ENCODE assay signal across 8 cellular contexts in the genomic region with DNA sequence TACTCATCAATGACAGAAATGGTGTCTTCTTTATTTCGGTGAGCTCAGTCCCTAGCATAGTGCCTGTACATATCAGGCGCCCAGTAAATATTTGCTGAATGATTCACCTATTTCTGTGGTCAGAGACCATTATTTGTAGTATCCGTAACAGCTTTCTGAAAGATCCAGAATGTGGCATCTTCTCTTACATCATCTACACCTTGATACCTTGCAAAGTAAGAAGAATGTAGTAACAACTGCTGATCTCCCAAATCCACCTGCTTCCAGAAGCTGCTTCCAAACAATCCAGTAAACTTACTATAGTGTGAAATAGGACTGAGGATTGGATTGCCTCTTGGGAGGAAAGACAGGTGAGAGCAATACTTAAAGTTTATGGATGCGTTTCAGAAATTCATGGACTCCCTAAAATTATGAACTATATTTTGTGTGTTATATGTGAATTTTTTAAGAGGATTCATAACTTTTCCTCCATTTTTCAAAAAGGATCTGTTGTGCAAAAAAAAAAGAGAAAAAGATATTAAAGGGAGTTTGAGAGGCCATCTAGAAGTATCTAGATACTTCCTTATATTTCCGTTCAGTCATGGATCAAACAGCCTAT. TPM values are rescaled to one million over a fixed set of nuclear protein-coding genes. Genes with fewer than 3 reads are reported as not detected.
DNase-seq lines count a peak whose midpoint lies in the region; ATAC-seq, FAIRE-seq and TF ChIP-seq lines count a peak whose summit lies in the region.

No MANE protein-coding gene starts in this region.

- peak overlapping the region; percentile 81 for H3K27ac ChIP-seq in HUES48 (ENCODE audit: low read depth, low read length)
- peak overlapping the region; percentile 81 to 90 for H3K27ac ChIP-seq in ascending aorta

- H3K4me3 ChIP-seq in AG10803 (ENCODE audit: low read length): peak overlapping the region; percentile 73
- H3K4me3 ChIP-seq in HUES48 (ENCODE audit: low read depth, low read length): peak overlapping the region; percentile 59
- peak overlapping the region; percentile 70 to 77 for H3K4me3 ChIP-seq in ascending aorta

- no peak overlapping the region for H3K9ac ChIP-seq in HUES48 (ENCODE audit: low read depth, low read length)

- H3K9me3 ChIP-seq in HUES48 (ENCODE audit: control insufficient read depth, insufficient read depth, low read length) (no peaks in the 10 kb centered on the region), ascending aorta (no peaks in the 10 kb centered on the region)

- H3K4me1 ChIP-seq in HUES48 (ENCODE audit: control insufficient read depth, insufficient read depth, low read length) (peaks cover 6% of the 10 kb centered on the region), ascending aorta (peaks cover 0 to 10% of the 10 kb centered on the region in 2 donors)

- TF ChIP-seq CTCF in AG10803 (conservative IDR thresholded peaks at IDR 0.05; ENCODE audit: low read length): no peak
- no peak for TF ChIP-seq CTCF in ascending aorta (IDR thresholded peaks at IDR 0.05)

- no peak for ATAC-seq in GM19328 (IDR thresholded peaks at IDR 0.05; ENCODE audit: unreplicated experiment)
- no peak for ATAC-seq in HG03095 (IDR thresholded peaks at IDR 0.05; ENCODE audit: unreplicated experiment)

- TF ChIP-seq POLR2A in GM12892 (IDR thresholded peaks at IDR 0.05; ENCODE audit: low read depth, low read length): no peak

- H3K27me3 ChIP-seq in HUES48 (ENCODE audit: control insufficient read depth, insufficient read depth, low read length) (no peaks in the 10 kb centered on the region), ascending aorta (no peaks in the 10 kb centered on the region)

- peak; percentile 60 for DNase-seq in AG10803 (ENCODE audit: low read depth)
- no peak for DNase-seq in ascending aorta (ENCODE audit: low spot score in 2 of 2)
- DNase-seq in medulla oblongata (ENCODE audit: extremely low spot score): peak; percentile 7
- no peak for DNase-seq in GM12892 (ENCODE audit: insufficient read length)
- DNase-seq in HK-2 (ENCODE audit: unreplicated experiment): no peak

- no peak for FAIRE-seq in GM12892 (lab: Jason Lieb, UNC)

- H3K36me3 ChIP-seq in HUES48 (ENCODE audit: control insufficient read depth, insufficient read depth, low read length) (peaks cover 3% of the 10 kb centered on the region; the same call in 1 of the 2 replicates), ascending aorta (no peaks in the 10 kb centered on the region)

- intact Hi-C loops in ascending aorta (cut with DNase I): loop anchor here (2.0 to 10.0 kb wide), 7 partner anchors 26 to 907 kb away; a partner anchor contains a TSS

RNA-seq across cellular contexts. Expression of a gene that starts 0.9 kb away (rescaled TPM):
- 8.7 TPM for total RNA-seq in ascending aorta
- 6.0 TPM for polyA plus RNA-seq in GM12892 (2012; ENCODE audit: missing spikeins)

Comparison
In these comparisons a context has a peak if more than half of its experiments do, and no peak if none do; other contexts are left out.
1. DNase-seq: peak in AG10803 (single experiment) and medulla oblongata (single experiment); none in ascending aorta (0 of 2), GM12892 (single experiment) and HK-2 (single experiment).
2. Peak in every context shown above with its lines, with median percentiles within 50 percentile points of each other: H3K4me3 ChIP-seq.